Comparison of ENCODE assay signal across 2 cellular contexts in genomic region chr16:58734459-58734787, GRCh38.
TF ChIP-seq lines count a peak whose summit lies in the region.

No MANE protein-coding gene starts in this region.

TF ChIP-seq in SK-N-SH, 30 proteins besides CTCF, POLR2A, EP300 and RAD21 (continued from another document):
- TF ChIP-seq, protein P1, sequence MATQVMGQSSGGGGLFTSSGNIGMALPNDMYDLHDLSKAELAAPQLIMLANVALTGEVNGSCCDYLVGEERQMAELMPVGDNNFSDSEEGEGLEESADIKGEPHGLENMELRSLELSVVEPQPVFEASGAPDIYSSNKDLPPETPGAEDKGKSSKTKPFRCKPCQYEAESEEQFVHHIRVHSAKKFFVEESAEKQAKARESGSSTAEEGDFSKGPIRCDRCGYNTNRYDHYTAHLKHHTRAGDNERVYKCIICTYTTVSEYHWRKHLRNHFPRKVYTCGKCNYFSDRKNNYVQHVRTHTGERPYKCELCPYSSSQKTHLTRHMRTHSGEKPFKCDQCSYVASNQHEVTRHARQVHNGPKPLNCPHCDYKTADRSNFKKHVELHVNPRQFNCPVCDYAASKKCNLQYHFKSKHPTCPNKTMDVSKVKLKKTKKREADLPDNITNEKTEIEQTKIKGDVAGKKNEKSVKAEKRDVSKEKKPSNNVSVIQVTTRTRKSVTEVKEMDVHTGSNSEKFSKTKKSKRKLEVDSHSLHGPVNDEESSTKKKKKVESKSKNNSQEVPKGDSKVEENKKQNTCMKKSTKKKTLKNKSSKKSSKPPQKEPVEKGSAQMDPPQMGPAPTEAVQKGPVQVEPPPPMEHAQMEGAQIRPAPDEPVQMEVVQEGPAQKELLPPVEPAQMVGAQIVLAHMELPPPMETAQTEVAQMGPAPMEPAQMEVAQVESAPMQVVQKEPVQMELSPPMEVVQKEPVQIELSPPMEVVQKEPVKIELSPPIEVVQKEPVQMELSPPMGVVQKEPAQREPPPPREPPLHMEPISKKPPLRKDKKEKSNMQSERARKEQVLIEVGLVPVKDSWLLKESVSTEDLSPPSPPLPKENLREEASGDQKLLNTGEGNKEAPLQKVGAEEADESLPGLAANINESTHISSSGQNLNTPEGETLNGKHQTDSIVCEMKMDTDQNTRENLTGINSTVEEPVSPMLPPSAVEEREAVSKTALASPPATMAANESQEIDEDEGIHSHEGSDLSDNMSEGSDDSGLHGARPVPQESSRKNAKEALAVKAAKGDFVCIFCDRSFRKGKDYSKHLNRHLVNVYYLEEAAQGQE (IDR thresholded peaks at IDR 0.05; ENCODE audit: low read depth, low read length), result no peak
- TF ChIP-seq, protein P2, sequence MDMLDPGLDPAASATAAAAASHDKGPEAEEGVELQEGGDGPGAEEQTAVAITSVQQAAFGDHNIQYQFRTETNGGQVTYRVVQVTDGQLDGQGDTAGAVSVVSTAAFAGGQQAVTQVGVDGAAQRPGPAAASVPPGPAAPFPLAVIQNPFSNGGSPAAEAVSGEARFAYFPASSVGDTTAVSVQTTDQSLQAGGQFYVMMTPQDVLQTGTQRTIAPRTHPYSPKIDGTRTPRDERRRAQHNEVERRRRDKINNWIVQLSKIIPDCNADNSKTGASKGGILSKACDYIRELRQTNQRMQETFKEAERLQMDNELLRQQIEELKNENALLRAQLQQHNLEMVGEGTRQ (IDR thresholded peaks at IDR 0.05; ENCODE audit: borderline replicate concordance, low read depth, low read length), result no peak
- TF ChIP-seq EZH2phosphoT487 (IDR thresholded peaks at IDR 0.05; ENCODE audit: borderline replicate concordance, low read depth) (no peak), RXRA (IDR thresholded peaks at IDR 0.05; ENCODE audit: borderline replicate concordance, low read depth) (no peak), FOSL2 (IDR thresholded peaks at IDR 0.05; ENCODE audit: borderline replicate concordance, low read depth) (no peak), TCF12 (IDR thresholded peaks at IDR 0.05) (no peak), CHD2 (IDR thresholded peaks at IDR 0.05; ENCODE audit: low read length, partially characterized antibody) (no peak), GATA2 (CRISPR knock-in tag; IDR thresholded peaks at IDR 0.05) (no peak), TEAD4 (IDR thresholded peaks at IDR 0.05; ENCODE audit: borderline replicate concordance, insufficient read depth) (no peak), SMC3 (IDR thresholded peaks at IDR 0.05; ENCODE audit: low read depth, low read length) (no peak), MAX (IDR thresholded peaks at IDR 0.05; ENCODE audit: low read depth) (no peak), SIN3A (IDR thresholded peaks at IDR 0.05; ENCODE audit: borderline replicate concordance, low read depth, low read length) (no peak)
- TF ChIP-seq, protein P3, sequence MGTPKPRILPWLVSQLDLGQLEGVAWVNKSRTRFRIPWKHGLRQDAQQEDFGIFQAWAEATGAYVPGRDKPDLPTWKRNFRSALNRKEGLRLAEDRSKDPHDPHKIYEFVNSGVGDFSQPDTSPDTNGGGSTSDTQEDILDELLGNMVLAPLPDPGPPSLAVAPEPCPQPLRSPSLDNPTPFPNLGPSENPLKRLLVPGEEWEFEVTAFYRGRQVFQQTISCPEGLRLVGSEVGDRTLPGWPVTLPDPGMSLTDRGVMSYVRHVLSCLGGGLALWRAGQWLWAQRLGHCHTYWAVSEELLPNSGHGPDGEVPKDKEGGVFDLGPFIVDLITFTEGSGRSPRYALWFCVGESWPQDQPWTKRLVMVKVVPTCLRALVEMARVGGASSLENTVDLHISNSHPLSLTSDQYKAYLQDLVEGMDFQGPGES (IDR thresholded peaks at IDR 0.05; ENCODE audit: low read depth, low read length), result no peak

TF ChIP-seq in SK-N-SH treated with all-trans-retinoic acid at 6 μM for 48 hours, 23 proteins besides CTCF, POLR2A, EP300 and RAD21 (continued from another document):
- TF ChIP-seq TSHZ2 (CRISPR knock-in tag; IDR thresholded peaks at IDR 0.05) (no peak), PATZ1 (CRISPR knock-in tag; IDR thresholded peaks at IDR 0.05; ENCODE audit: borderline replicate concordance) (no peak), ZC3H10 (CRISPR knock-in tag; IDR thresholded peaks at IDR 0.05) (no peak), ARNTL (CRISPR knock-in tag; IDR thresholded peaks at IDR 0.05; ENCODE audit: borderline replicate concordance, low read depth) (no peak), CSDC2 (CRISPR knock-in tag; IDR thresholded peaks at IDR 0.05) (no peak), RARB (CRISPR knock-in tag; IDR thresholded peaks at IDR 0.05) (no peak), ZNF70 (CRISPR knock-in tag; IDR thresholded peaks at IDR 0.05) (no peak), TOX (CRISPR knock-in tag; IDR thresholded peaks at IDR 0.05; ENCODE audit: borderline replicate concordance) (no peak)
- TF ChIP-seq, protein P4, sequence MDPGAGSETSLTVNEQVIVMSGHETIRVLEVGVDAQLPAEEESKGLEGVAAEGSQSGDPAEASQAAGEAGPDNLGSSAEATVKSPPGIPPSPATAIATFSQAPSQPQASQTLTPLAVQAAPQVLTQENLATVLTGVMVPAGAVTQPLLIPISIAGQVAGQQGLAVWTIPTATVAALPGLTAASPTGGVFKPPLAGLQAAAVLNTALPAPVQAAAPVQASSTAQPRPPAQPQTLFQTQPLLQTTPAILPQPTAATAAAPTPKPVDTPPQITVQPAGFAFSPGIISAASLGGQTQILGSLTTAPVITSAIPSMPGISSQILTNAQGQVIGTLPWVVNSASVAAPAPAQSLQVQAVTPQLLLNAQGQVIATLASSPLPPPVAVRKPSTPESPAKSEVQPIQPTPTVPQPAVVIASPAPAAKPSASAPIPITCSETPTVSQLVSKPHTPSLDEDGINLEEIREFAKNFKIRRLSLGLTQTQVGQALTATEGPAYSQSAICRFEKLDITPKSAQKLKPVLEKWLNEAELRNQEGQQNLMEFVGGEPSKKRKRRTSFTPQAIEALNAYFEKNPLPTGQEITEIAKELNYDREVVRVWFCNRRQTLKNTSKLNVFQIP (CRISPR knock-in tag; IDR thresholded peaks at IDR 0.05; ENCODE audit: borderline replicate concordance, low read depth), result no peak
